Comparison of ENCODE assay signal across 11 cellular contexts in genomic region chr7:84181628-84182027, GRCh38.
"Had no signal": no experiment of that assay in that cellular context is flagged by ENCODE, and none has a peak within 500 bp of the region (broad histone marks: within the 10 kb centered on the region; RNA-seq: fewer than 3 reads in every experiment).

No MANE protein-coding gene starts in this region.

- H3K4me1 ChIP-seq: adrenal gland, pancreas, testis had no signal

- H3K4me2 ChIP-seq: neural progenitor cell had no signal

- H3K36me3 ChIP-seq: adrenal gland, neural progenitor cell, pancreas had no signal

- ATAC-seq: pancreas; stimulated activated naive CD8-positive, alpha-beta T cell treated with anti-CD3 and anti-CD28 coated beads, Interleukin-15, amount 100 ng/mL, for 72 hours had no signal

- H3K9ac ChIP-seq: neural progenitor cell had no signal

- H3K27me3 ChIP-seq: adrenal gland, neural progenitor cell, pancreas, testis had no signal

- DNase-seq: activated naive CD4-positive, alpha-beta T cell treated with anti-CD3 and anti-CD28 coated beads, Interleukin-2, amount 50 U/mL, for 16 hours; adrenal gland; hippocampal formation; kidney glomerular epithelial cell; mesendoderm; pancreas; stimulated activated CD4-positive, alpha-beta T cell treated with anti-CD3 and anti-CD28 coated beads, Interleukin-15, amount 100 ng/mL, for 24 hours; stimulated activated CD4-positive, alpha-beta T cell treated with anti-CD3 and anti-CD28 coated beads, Interleukin-4, amount 100 ng/mL, for 24 hours; stimulated activated naive CD8-positive, alpha-beta T cell treated with anti-CD3 and anti-CD28 coated beads, Interleukin-15, amount 100 ng/mL, for 72 hours; testis had no signal

- H3K9me3 ChIP-seq: adrenal gland, pancreas, testis had no signal

- H3K4me3 ChIP-seq: adrenal gland, neural progenitor cell, pancreas, testis had no signal

- H3K27ac ChIP-seq: adrenal gland, neural progenitor cell, pancreas, testis had no signal

- H2AFZ ChIP-seq: neural progenitor cell had no signal
